In the genomic region with DNA sequence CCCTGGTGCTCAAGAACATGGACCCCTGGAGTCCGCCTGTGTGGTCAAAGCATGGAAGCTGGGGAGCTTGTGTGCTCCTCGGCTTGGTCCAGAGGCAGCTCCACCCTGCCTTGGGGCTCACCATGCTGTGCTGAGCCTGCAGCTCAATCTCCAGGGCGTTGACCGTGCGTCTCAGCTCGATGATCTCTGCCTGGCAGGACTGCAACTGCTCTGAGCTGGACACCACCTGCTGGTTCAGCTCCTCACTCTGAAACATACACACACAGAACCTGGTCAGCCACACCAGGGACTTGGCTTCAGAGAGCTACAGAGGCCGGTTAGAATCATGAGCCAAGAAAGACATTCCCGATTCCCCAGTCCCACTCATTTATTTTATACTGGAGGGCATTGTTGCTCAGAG, we compare ENCODE assay signal across 32 cellular contexts. TPM values are rescaled to one million over a fixed set of nuclear protein-coding genes. Genes with fewer than 3 reads are reported as not detected.
"Had no signal": no experiment of that assay in that cellular context is flagged by ENCODE, and none has a peak within 500 bp of the region (broad histone marks: within the 10 kb centered on the region; RNA-seq: fewer than 3 reads in every experiment).

No MANE protein-coding gene starts in this region.

- H3K4me1 Mint-ChIP-seq: stimulated activated naive CD8-positive, alpha-beta T cell treated with anti-CD3 and anti-CD28 coated beads, Interleukin-15, amount 100 ng/mL, for 72 hours had no signal

- H3K4me3 ChIP-seq: coronary artery, heart right ventricle, left lung, lower lobe of right lung, neural progenitor cell, pancreas, prostate gland, sigmoid colon, skin epidermis, testis, transverse colon had no signal

- H3K9me3 Mint-ChIP-seq: endodermal cell; natural killer cell treated with Interleukin-12 subunit alpha and Interleukin-12 subunit beta and Interleukin-15 and Interleukin-18, amount 100 ng/mL, for 72 hours; stimulated activated naive CD8-positive, alpha-beta T cell treated with anti-CD3 and anti-CD28 coated beads, Interleukin-15, amount 100 ng/mL, for 72 hours had no signal

- H3K36me3 ChIP-seq: heart right ventricle, left lung, lower lobe of right lung, neural progenitor cell, pancreas, prostate gland, sigmoid colon, transverse colon had no signal

- H3K27me3 Mint-ChIP-seq: stimulated activated naive CD8-positive, alpha-beta T cell treated with anti-CD3 and anti-CD28 coated beads, Interleukin-15, amount 100 ng/mL, for 72 hours had no signal

- H3K27ac ChIP-seq: coronary artery, heart right ventricle, left lung, lower lobe of right lung, neural progenitor cell, pancreas, prostate gland, sigmoid colon, skin epidermis, testis, transverse colon had no signal

- H3K4me3 Mint-ChIP-seq: endodermal cell; memory B cell; natural killer cell treated with Interleukin-12 subunit alpha and Interleukin-12 subunit beta and Interleukin-15 and Interleukin-18, amount 100 ng/mL, for 72 hours; neural progenitor cell; stimulated activated naive B cell treated with anti-CD40 and anti-IgM and Interleukin-4, amounts not matched to agents 10 μg/mL and 1 μg/mL and 100 μg/mL, for 72 hours; stimulated activated naive CD8-positive, alpha-beta T cell treated with anti-CD3 and anti-CD28 coated beads, Interleukin-15, amount 100 ng/mL, for 72 hours had no signal

- H3K9ac ChIP-seq: neural progenitor cell had no signal

- H3K4me1 ChIP-seq: left lung, lower lobe of right lung, pancreas, prostate gland, sigmoid colon, testis, transverse colon had no signal

- DNase-seq: effector CD4-positive, alpha-beta T cell; endodermal cell; heart right ventricle; hypothalamus; left lung; lower lobe of right lung; midbrain; occipital lobe; pancreas; retina; sigmoid colon; stimulated activated CD4-positive, alpha-beta T cell treated with anti-CD3 and anti-CD28 coated beads, Interleukin-2, amount 100 ng/mL, for 24 hours; stimulated activated CD4-positive, alpha-beta T cell treated with anti-CD3 and anti-CD28 coated beads, Interleukin-4, amount 100 ng/mL, for 4 hours; stimulated activated naive B cell treated with anti-CD40 and anti-IgM and Interleukin-4, amounts not matched to agents 10 μg/mL and 1 μg/mL and 100 μg/mL, for 72 hours; stimulated activated naive CD8-positive, alpha-beta T cell treated with anti-CD3 and anti-CD28 coated beads, Interleukin-15, amount 100 ng/mL, for 72 hours; testis; transverse colon had no signal

- H3K9me3 ChIP-seq: left lung, lower lobe of right lung, pancreas, prostate gland, sigmoid colon, testis, transverse colon had no signal

- H3K36me3 Mint-ChIP-seq: memory B cell; natural killer cell treated with Interleukin-12 subunit alpha and Interleukin-12 subunit beta and Interleukin-15 and Interleukin-18, amount 100 ng/mL, for 72 hours; neural progenitor cell; stimulated activated naive B cell treated with anti-CD40 and anti-IgM and Interleukin-4, amounts not matched to agents 10 μg/mL and 1 μg/mL and 100 μg/mL, for 72 hours had no signal

- ATAC-seq: heart right ventricle; left lung; lower lobe of right lung; pancreas; stimulated activated naive B cell treated with anti-CD40 and anti-IgM and Interleukin-4, amounts not matched to agents 10 μg/mL and 1 μg/mL and 100 μg/mL, for 72 hours; stimulated activated naive CD8-positive, alpha-beta T cell treated with anti-CD3 and anti-CD28 coated beads, Interleukin-15, amount 100 ng/mL, for 72 hours had no signal

- H3K27me3 ChIP-seq: left lung, neural progenitor cell, pancreas, sigmoid colon, testis, transverse colon had no signal

- FAIRE-seq: endothelial cell of umbilical vein, frontal cortex, islet of Langerhans, pancreas had no signal

RNA-seq across cellular contexts. Expression of a gene that starts 2.7 kb away (rescaled TPM):
- total RNA-seq: cerebellum; dermis microvascular lymphatic vessel endothelial cell; endodermal cell; endothelial cell of umbilical vein; fibroblast of lung; frontal cortex; heart right ventricle; left lung; lower lobe of right lung; natural killer cell treated with Interleukin-12 subunit alpha and Interleukin-12 subunit beta and Interleukin-15 and Interleukin-18, amount 100 ng/mL, for 72 hours; occipital lobe; pancreas; prostate gland; sigmoid colon; subcutaneous adipose tissue; testis; transverse colon; urinary bladder had no signal
- polyA plus RNA-seq: endothelial cell of umbilical vein, esophagus, fibroblast of lung, heart right ventricle, pancreas, sigmoid colon, urinary bladder had no signal

RNA-seq across cellular contexts. Expression of a gene that starts 11.1 kb away (rescaled TPM):
- total RNA-seq: cerebellum; dermis microvascular lymphatic vessel endothelial cell; endodermal cell; endothelial cell of umbilical vein; frontal cortex; left lung; lower lobe of right lung; natural killer cell treated with Interleukin-12 subunit alpha and Interleukin-12 subunit beta and Interleukin-15 and Interleukin-18, amount 100 ng/mL, for 72 hours; occipital lobe; pancreas; prostate gland; sigmoid colon; subcutaneous adipose tissue; transverse colon; urinary bladder had no signal
- polyA plus RNA-seq: endothelial cell of umbilical vein, sigmoid colon, urinary bladder had no signal

RNA-seq across cellular contexts. Expression of a gene that starts 11.5 kb away (rescaled TPM):
- total RNA-seq: cerebellum; dermis microvascular lymphatic vessel endothelial cell; endodermal cell; endothelial cell of umbilical vein; fibroblast of lung; frontal cortex; heart right ventricle; left lung; lower lobe of right lung; natural killer cell treated with Interleukin-12 subunit alpha and Interleukin-12 subunit beta and Interleukin-15 and Interleukin-18, amount 100 ng/mL, for 72 hours; occipital lobe; pancreas; prostate gland; subcutaneous adipose tissue; transverse colon; urinary bladder had no signal
- polyA plus RNA-seq: heart right ventricle, pancreas, urinary bladder had no signal

RNA-seq across cellular contexts. Expression of a gene that starts 27.2 kb away (rescaled TPM):
- total RNA-seq: dermis microvascular lymphatic vessel endothelial cell; endodermal cell; endothelial cell of umbilical vein; fibroblast of lung; frontal cortex; heart right ventricle; natural killer cell treated with Interleukin-12 subunit alpha and Interleukin-12 subunit beta and Interleukin-15 and Interleukin-18, amount 100 ng/mL, for 72 hours; subcutaneous adipose tissue had no signal
- polyA plus RNA-seq: endothelial cell of umbilical vein, fibroblast of lung had no signal

RNA-seq across cellular contexts. Expression of a gene that starts 37.5 kb away (rescaled TPM):
- total RNA-seq: cerebellum; dermis microvascular lymphatic vessel endothelial cell; endodermal cell; endothelial cell of umbilical vein; frontal cortex; heart right ventricle; left lung; lower lobe of right lung; natural killer cell treated with Interleukin-12 subunit alpha and Interleukin-12 subunit beta and Interleukin-15 and Interleukin-18, amount 100 ng/mL, for 72 hours; occipital lobe; pancreas; prostate gland; sigmoid colon; subcutaneous adipose tissue; testis; transverse colon; urinary bladder had no signal
- polyA plus RNA-seq: endothelial cell of umbilical vein, heart right ventricle, pancreas, sigmoid colon, urinary bladder had no signal
